ENCODE assay signal across 8 cellular contexts in genomic region chr2:8761529-8762164, GRCh38.
A peak's percentile ranks its signal among the peaks of the same experiment; 100 is the strongest.
DNase-seq lines count a peak whose midpoint lies in the region; ATAC-seq and TF ChIP-seq lines count a peak whose summit lies in the region.

No MANE protein-coding gene starts in this region.

- H3K27me3 Mint-ChIP-seq in nephron progenitor cell (ENCODE audit: low read depth, poor library complexity), result no peaks in the 10 kb centered on the region

- no peak overlapping the region for H3K4me3 Mint-ChIP-seq in nephron progenitor cell

- no peaks in the 10 kb centered on the region for H3K4me1 Mint-ChIP-seq in nephron progenitor cell

- peak; percentile 63 for ATAC-seq in GM19043 (IDR thresholded peaks at IDR 0.05; ENCODE audit: low read depth, unreplicated experiment)
- no peak for ATAC-seq in GM21381 (IDR thresholded peaks at IDR 0.05; ENCODE audit: unreplicated experiment)

- peak; percentile 36 for DNase-seq in AG08396 (ENCODE audit: low spot score)
- peak; percentile 42 for DNase-seq in NCI-H460 (ENCODE audit: extremely low read depth, low read depth)
- peak; percentile 52 for DNase-seq in dermis blood vessel endothelial cell
- DNase-seq in nephron progenitor cell, result no peak
- DNase-seq in activated CD4-positive, alpha-beta T cell treated with anti-CD3 and anti-CD28 coated beads for 1 hour, result no peak
- no peak for DNase-seq in mesenteric fat pad (ENCODE audit: low spot score)

- no peak overlapping the region for H3K27ac Mint-ChIP-seq in nephron progenitor cell

- H3K36me3 Mint-ChIP-seq in nephron progenitor cell (ENCODE audit: low read depth), result peaks cover 43% of the 10 kb centered on the region

- peaks cover 18% of the 10 kb centered on the region for H3K9me3 Mint-ChIP-seq in nephron progenitor cell

- peak; percentile 52 for TF ChIP-seq CTCF in nephron progenitor cell (IDR thresholded peaks at IDR 0.05)

Comparison
In these comparisons a context has a peak if more than half of its experiments do, and no peak if none do; other contexts are left out.
1. DNase-seq: peak in AG08396 (single experiment), NCI-H460 (single experiment) and dermis blood vessel endothelial cell (single experiment); none in nephron progenitor cell (single experiment), activated CD4-positive, alpha-beta T cell treated with anti-CD3 and anti-CD28 coated beads for 1 hour (single experiment) and mesenteric fat pad (single experiment).